ENCODE assay signal across 20 cellular contexts in the genomic region with DNA sequence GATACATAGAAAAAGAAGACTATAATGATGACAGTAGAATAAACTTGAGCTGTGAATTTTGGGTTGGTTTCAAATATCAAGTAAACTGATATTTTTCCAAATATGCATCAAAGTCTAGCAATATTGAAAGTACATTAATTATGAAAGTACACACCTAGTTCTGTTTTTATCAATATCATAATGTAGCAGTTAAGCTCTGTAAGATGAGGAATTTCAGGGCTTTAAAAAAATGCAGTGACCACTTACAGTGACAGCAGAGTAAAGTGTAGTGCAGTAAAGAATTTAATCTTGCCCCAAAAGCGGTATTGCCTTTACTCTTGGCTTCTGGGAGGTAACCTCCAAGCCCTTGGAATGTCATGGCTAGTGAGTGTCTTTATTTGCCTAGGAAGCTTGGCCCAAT.
"Had no signal": no experiment of that assay in that cellular context is flagged by ENCODE, and none has a peak within 500 bp of the region (broad histone marks: within the 10 kb centered on the region; RNA-seq: fewer than 3 reads in every experiment).

No MANE protein-coding gene starts in this region.

- DNase-seq: effector CD4-positive, alpha-beta T cell; endodermal cell; erythroblast; foreskin keratinocyte; head of caudate nucleus; left colon; left ventricle myocardium superior; mesenchymal stem cell; midbrain; naive B cell; posterior cingulate gyrus; spleen; stimulated activated CD4-positive, alpha-beta T cell treated with anti-CD3 and anti-CD28 coated beads, Interleukin-2, amount 100 ng/mL, for 24 hours; stimulated activated naive CD4-positive, alpha-beta T cell treated with Interleukin-2 at 50 U/mL for 16 hours; trophoblast cell had no signal

- H3K4me1 ChIP-seq: foreskin keratinocyte, spleen had no signal

- H3K27ac ChIP-seq: coronary artery, foreskin keratinocyte, hepatocyte, neutrophil, spleen had no signal

- H3K4me3 Mint-ChIP-seq: endodermal cell, naive B cell had no signal

- H3K9me3 ChIP-seq: neutrophil had no signal

- H3K36me3 ChIP-seq: neutrophil, spleen had no signal

- H3K9me3 Mint-ChIP-seq: endodermal cell had no signal

- H3K4me2 ChIP-seq: hepatocyte had no signal

- H3K4me3 ChIP-seq: coronary artery, hepatocyte, lung, spleen had no signal

- H3K27me3 ChIP-seq: foreskin keratinocyte, hepatocyte, neutrophil, spleen had no signal

- ATAC-seq: foreskin keratinocyte, left colon, left ventricle myocardium superior, sciatic nerve had no signal

- H3K79me2 ChIP-seq: hepatocyte had no signal

- H3K36me3 Mint-ChIP-seq: naive B cell had no signal

- H2AFZ ChIP-seq: hepatocyte had no signal

- H3K27ac Mint-ChIP-seq: endodermal cell, naive B cell had no signal

- H3K4me1 Mint-ChIP-seq: endodermal cell, naive B cell had no signal
